In the genomic region with DNA sequence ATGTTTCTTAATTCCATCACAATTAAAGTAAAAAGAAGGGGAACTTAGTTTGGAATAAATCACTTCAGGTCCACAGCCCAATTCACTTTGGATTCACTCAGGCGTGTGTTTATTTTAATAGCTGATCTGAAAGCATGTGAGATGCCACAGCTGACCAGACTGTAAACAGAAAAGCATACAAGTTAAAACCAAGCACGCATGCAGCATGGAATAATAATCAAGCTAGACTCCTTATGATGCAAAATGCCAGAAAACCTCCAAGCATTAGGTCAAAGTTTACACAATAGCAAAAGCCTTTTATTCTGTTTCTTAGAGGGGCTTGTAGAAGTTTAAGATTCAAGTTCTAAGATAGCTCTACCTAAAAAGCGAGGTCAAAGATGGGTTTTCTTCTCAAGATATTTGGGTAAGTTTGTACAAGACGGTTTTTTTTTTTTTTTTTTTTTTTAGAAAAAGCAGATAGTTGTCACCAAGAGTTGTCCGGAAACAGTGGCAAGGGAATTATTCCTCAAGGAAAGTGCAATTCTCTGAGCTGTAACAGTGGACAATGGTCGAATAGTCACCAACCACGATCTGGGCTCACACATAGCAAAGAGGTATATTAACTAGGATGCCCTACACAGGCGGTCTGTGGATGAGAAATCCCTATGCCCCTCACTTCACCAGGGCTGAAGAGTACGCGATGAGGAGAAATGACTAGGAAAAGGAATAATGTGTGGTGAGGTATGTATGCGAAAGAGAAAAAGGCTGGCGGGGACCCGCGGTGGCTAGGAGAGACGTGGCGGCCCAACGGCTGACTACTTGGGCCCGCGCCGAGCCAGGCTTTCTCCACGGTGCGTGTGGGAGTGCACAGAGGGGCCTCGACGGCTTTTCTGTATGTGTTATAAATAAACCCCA, we compare ENCODE assay signal across 8 cellular contexts. TPM values are rescaled to one million over a fixed set of nuclear protein-coding genes. Genes with fewer than 3 reads are reported as not detected.
DNase-seq lines count a peak whose midpoint lies in the region; ATAC-seq, FAIRE-seq and TF ChIP-seq lines count a peak whose summit lies in the region.

No MANE protein-coding gene starts in this region.

- H4K8ac ChIP-seq in H9 (replicated peaks; ENCODE audit: insufficient read length, low read depth, low read length) = no peak overlapping the region

- H3K36me3 ChIP-seq in astrocyte (ENCODE audit: insufficient read depth, low read length) (no peaks in the 10 kb centered on the region), gastrocnemius medialis (no peaks in the 10 kb centered on the region)

- ATAC-seq in gastrocnemius medialis = peak; percentile 35 to 42
- ATAC-seq in HG03159 (IDR thresholded peaks at IDR 0.05; ENCODE audit: unreplicated experiment) = no peak
- ATAC-seq in GM18520 (IDR thresholded peaks at IDR 0.05; ENCODE audit: unreplicated experiment) = no peak
- no peak for ATAC-seq in GM21381 (IDR thresholded peaks at IDR 0.05; ENCODE audit: unreplicated experiment)

- H3K27me3 ChIP-seq in H9 (ENCODE audit: insufficient read depth, low read length) (no peaks in the 10 kb centered on the region), astrocyte (ENCODE audit: insufficient read depth, low read length) (no peaks in the 10 kb centered on the region), gastrocnemius medialis (no peaks in the 10 kb centered on the region)

- H3K9ac ChIP-seq in H9 (ENCODE audit: extremely low read depth, insufficient read length, low read length) (peak overlapping the region; percentile 67), astrocyte (ENCODE audit: low read length) (peak overlapping the region; percentile 84)

- H2BK20ac ChIP-seq in H9 (ENCODE audit: low read depth, low read length, poor library complexity, severe bottlenecking) = no peak overlapping the region

- H3K4me3 ChIP-seq in astrocyte (ENCODE audit: insufficient read depth, low read depth, low read length) = peak overlapping the region; percentile 66
- peak overlapping the region; percentile 43 for H3K4me3 ChIP-seq in iPS-11a (ENCODE audit: low read depth, low read length)
- peak overlapping the region; percentile 55 to 78 (median 70) for H3K4me3 ChIP-seq in gastrocnemius medialis

- H4K20me1 ChIP-seq in H9 (ENCODE audit: control insufficient read depth, insufficient read depth, insufficient read length) = no peaks in the 10 kb centered on the region
- peaks cover 6% of the 10 kb centered on the region for H4K20me1 ChIP-seq in astrocyte (ENCODE audit: insufficient read depth, low read length)

- H3K27me3 Mint-ChIP-seq in H9 (ENCODE audit: low read depth) (no peaks in the 10 kb centered on the region; the same call in 1 of the 2 replicates), astrocyte (ENCODE audit: low read depth, unreplicated experiment) (no peaks in the 10 kb centered on the region)

- WGBS in H9 (ENCODE audit: extremely low coverage, insufficient read length, low lambda C conversion rate) = no CpG with 5 or more reads among the region's 24 CpGs

- H3K9me3 ChIP-seq in H9 (ENCODE audit: control insufficient read depth, low read depth, low read length) (no peaks in the 10 kb centered on the region), astrocyte (ENCODE audit: insufficient read depth, low read depth, low read length) (no peaks in the 10 kb centered on the region), gastrocnemius medialis (no peaks in the 10 kb centered on the region)

- H3K4me3 Mint-ChIP-seq in H9 = peak overlapping the region; percentile 85 to 92
- H3K4me3 Mint-ChIP-seq in astrocyte (ENCODE audit: unreplicated experiment) = peak overlapping the region; percentile 84

- H3K14ac ChIP-seq in H9 (ENCODE audit: insufficient read depth, low read length) = no peak overlapping the region

- H4K5ac ChIP-seq in H9 (ENCODE audit: insufficient read length, low read depth, low read length) = no peak overlapping the region

- H2BK5ac ChIP-seq in H9 (ENCODE audit: insufficient read length, low read length) = no peak overlapping the region

- H3K27ac ChIP-seq in H9 (ENCODE audit: insufficient read length, low read depth, low read length) = no peak overlapping the region
- H3K27ac ChIP-seq in astrocyte (ENCODE audit: low read depth, low read length) = peak overlapping the region; percentile 61
- peak overlapping the region; percentile 85 to 92 (median 88) for H3K27ac ChIP-seq in gastrocnemius medialis

- no peak overlapping the region for H3K23ac ChIP-seq in H9 (ENCODE audit: insufficient read length, low read depth, low read length)

- no peaks in the 10 kb centered on the region for H3K79me1 ChIP-seq in H9 (ENCODE audit: insufficient read depth, low read depth, low read length, poor library complexity, severe bottlenecking)

- H3K79me2 ChIP-seq in H9 (ENCODE audit: insufficient read depth, low read length) = peaks cover 2% of the 10 kb centered on the region; the same call in 1 of the 2 replicates
- peaks cover 29% of the 10 kb centered on the region for H3K79me2 ChIP-seq in astrocyte (ENCODE audit: insufficient read depth, low read length)

- no peak overlapping the region for H2BK15ac ChIP-seq in H9 (ENCODE audit: low read depth, low read length)

- H3K4me1 Mint-ChIP-seq in H9 (peaks cover 23 to 31% of the 10 kb centered on the region in 2 experiments), astrocyte (ENCODE audit: low read depth, unreplicated experiment) (peaks cover 8% of the 10 kb centered on the region)

- no peak overlapping the region for H2BK12ac ChIP-seq in H9 (ENCODE audit: insufficient read length, low read depth, low read length)

- DNase-seq in H9 (no peak), astrocyte (ENCODE audit: low read depth) (peak; percentile 43), gastrocnemius medialis (no peak)
- no peak for DNase-seq in activated CD4-positive, alpha-beta T cell treated with anti-CD3 and anti-CD28 coated beads, Interleukin-2, amount 50 U/mL, for 1 hour

- no peak overlapping the region for H3K56ac ChIP-seq in H9 (ENCODE audit: insufficient read length, low read depth, low read length)

- no peak for TF ChIP-seq POLR2A in gastrocnemius medialis (IDR thresholded peaks at IDR 0.05)

- no peak overlapping the region for H2AK5ac ChIP-seq in H9 (ENCODE audit: insufficient read length, low read length)

- H2AFZ ChIP-seq in H9 (ENCODE audit: low read length) = no peak overlapping the region
- peak overlapping the region; percentile 73 for H2AFZ ChIP-seq in astrocyte (ENCODE audit: low read depth, low read length)

- peak overlapping the region; percentile 54 for H3K4me2 ChIP-seq in H9 (ENCODE audit: insufficient read depth, insufficient read length, low read length)
- peak overlapping the region; percentile 90 for H3K4me2 ChIP-seq in astrocyte (ENCODE audit: low read length)

- peaks cover 2% of the 10 kb centered on the region for H3K23me2 ChIP-seq in H9 (ENCODE audit: insufficient read length, low read depth, low read length, poor library complexity, severe bottlenecking)

- peaks cover 4% of the 10 kb centered on the region; the same call in 1 of the 2 replicates for H3K4me1 ChIP-seq in H9 (ENCODE audit: insufficient read depth, low read length)
- no peaks in the 10 kb centered on the region for H3K4me1 ChIP-seq in astrocyte (ENCODE audit: insufficient read depth, low read length)
- peaks cover 16 to 26% of the 10 kb centered on the region in 2 donors for H3K4me1 ChIP-seq in gastrocnemius medialis

- H2BK120ac ChIP-seq in H9 (ENCODE audit: low read depth, low read length, poor library complexity, severe bottlenecking) = no peak overlapping the region

- H3K18ac ChIP-seq in H9 (ENCODE audit: insufficient read length, low read depth, low read length) = no peak overlapping the region

- H3K4ac ChIP-seq in H9 (ENCODE audit: low read depth, low read length) = no peak overlapping the region

- FAIRE-seq in astrocyte (lab: Jason Lieb, UNC) = peak; percentile 95

- H3T11ph ChIP-seq in H9 (ENCODE audit: low read length) = no peak overlapping the region

- H3K27ac Mint-ChIP-seq in H9 (no peak overlapping the region), astrocyte (ENCODE audit: unreplicated experiment) (peak overlapping the region; percentile 88)

- H3K9me3 Mint-ChIP-seq in H9 (peaks cover 28 to 44% of the 10 kb centered on the region in 2 experiments), astrocyte (ENCODE audit: unreplicated experiment) (no peaks in the 10 kb centered on the region)

- intact Hi-C loops in gastrocnemius medialis (cut with DNase I; ENCODE audit: low total_unique reads) = no loop called here

- TF ChIP-seq CTCF in H9 (conservative IDR thresholded peaks at IDR 0.05) = no peak
- no peak for TF ChIP-seq CTCF in astrocyte (IDR thresholded peaks at IDR 0.05; ENCODE audit: insufficient read depth, low read depth, low read length)
- TF ChIP-seq CTCF in gastrocnemius medialis (IDR thresholded peaks at IDR 0.05 in 4 of 5, conservative IDR thresholded peaks at IDR 0.05 in 1 of 5) = no peak

- in situ Hi-C loops in gastrocnemius medialis (cut with MboI; ENCODE audit: low sequenced_read_pairs in 4 of 4) = no loop called here

- no peak overlapping the region for H4K91ac ChIP-seq in H9 (ENCODE audit: insufficient read length, low read depth, low read length)

- no peaks in the 10 kb centered on the region; a peak in 2 of 7 replicates for H3K36me3 Mint-ChIP-seq in H9 (ENCODE audit: insufficient read depth in 1 of 3, low read depth in 3 of 3)
- no peaks in the 10 kb centered on the region for H3K36me3 Mint-ChIP-seq in astrocyte (ENCODE audit: low read depth, unreplicated experiment)

RNA-seq across cellular contexts. Expression of a gene that starts 0.7 kb away (rescaled TPM):
- 9.0 and 10.2 TPM in 2 replicates for total RNA-seq in H9 (2021)
- 33.0 and 33.7 TPM in 2 replicates for total RNA-seq in astrocyte
- 10 to 100 TPM in 2 of 4 donors, 1 to 10 TPM in 2; 8.2 to 20.0 (median 10.1) TPM for total RNA-seq in gastrocnemius medialis

Comparison
In these comparisons a context has a peak if more than half of its experiments do, and no peak if none do; other contexts are left out.
1. ATAC-seq: peak in gastrocnemius medialis (2 of 2); none in HG03159 (single experiment), GM18520 (single experiment) and GM21381 (single experiment).
2. Peak in every context shown above with its lines, with median percentiles within 50 percentile points of each other: H3K4me3 ChIP-seq.